In genomic region chr15:90181781-90182180, GRCh38 we compare ENCODE assay signal across 30 cellular contexts. TPM values are rescaled to one million over a fixed set of nuclear protein-coding genes. Genes with fewer than 3 reads are reported as not detected.
DNase-seq lines count a peak whose midpoint lies in the region; ATAC-seq, FAIRE-seq and TF ChIP-seq lines count a peak whose summit lies in the region.
"Had no signal": no experiment of that assay in that cellular context is flagged by ENCODE, and none has a peak within 500 bp of the region (broad histone marks: within the 10 kb centered on the region; RNA-seq: fewer than 3 reads in every experiment).

No MANE protein-coding gene starts in this region.

- H3K27me3 ChIP-seq in Panc1 (ENCODE audit: control insufficient read depth, insufficient read depth, low read length) (no peaks in the 10 kb centered on the region), HepG2 (ENCODE audit: control insufficient read depth in 1 of 2, insufficient read depth in 2 of 2, low read length in 2 of 2) (peaks cover 0 to 3% of the 10 kb centered on the region in 2 experiments; a peak in 1 of 5 replicates)
- H3K27me3 ChIP-seq: breast epithelium had no signal

- TF ChIP-seq POLR2A in HepG2 (IDR thresholded peaks at IDR 0.05; ENCODE audit: insufficient read depth in 1 of 2, low read depth in 2 of 2, low read length in 2 of 2), result no peak

- H3K9ac ChIP-seq in HepG2 (ENCODE audit: insufficient read depth, low read depth, low read length), result no peak overlapping the region
- H3K9ac ChIP-seq: SK-N-SH had no signal

- H3K9me3 ChIP-seq in Panc1 (ENCODE audit: control insufficient read depth, insufficient read depth, low read depth, low read length) (no peaks in the 10 kb centered on the region), HepG2 (ENCODE audit: low read length) (no peaks in the 10 kb centered on the region)
- H3K9me3 ChIP-seq: breast epithelium, heart left ventricle, SK-N-SH had no signal

- no peak overlapping the region for H3K27ac Mint-ChIP-seq in T-helper 1 cell treated with Interleukin-12 subunit alpha and Interleukin-12 subunit beta and Interleukin-4 antibody, amounts not matched to agents 30 μg/mL and 1 μg/mL, for 36 hours
- peak overlapping the region; percentile 69 for H3K27ac Mint-ChIP-seq in stimulated activated memory B cell treated with anti-CD40 and anti-IgM and Interleukin-4, amounts not matched to agents 10 μg/mL and 1 μg/mL and 100 μg/mL, for 72 hours
- H3K27ac Mint-ChIP-seq: activated naive CD4-positive, alpha-beta T cell treated with anti-CD3 and anti-CD28 coated beads, Interleukin-2, amount 10 ng/mL, durations not matched to agents 7 days and 5 days; activated T-helper 1 cell treated with anti-CD3 and anti-CD28 coated beads, Interleukin-12 subunit alpha, Interleukin-12 subunit beta, Interleukin-2, Interleukin-4 antibody, amounts not matched to agents 30 ng/mL and 10 ng/mL and 1 ng/mL, durations not matched to agents 14 hours and 24 hours and 36 hours; T-helper 2 cell treated with Interferon-gamma antibody and Interleukin-4, amounts not matched to agents 5 μg/mL and 100 μg/mL, for 36 hours had no signal

- H2AFZ ChIP-seq in HepG2 (ENCODE audit: low read length), result no peak overlapping the region

- ATAC-seq in Panc1 (no peak), HepG2 (no peak), esophagus mucosa (no peak)
- ATAC-seq in stimulated activated memory B cell treated with anti-CD40 and anti-IgM and Interleukin-4, amounts not matched to agents 10 μg/mL and 1 μg/mL and 100 μg/mL, for 72 hours, result no peak
- ATAC-seq: heart left ventricle had no signal

- POLR2A ChIA-PET in Panc1 (lab: Charles Lee), result interaction anchor here (0.7 to 1.1 kb wide), 2 partner anchors 16 to 19 kb away, joined by 7 to 10 read pairs; partner anchors contain the start of gene SEMA4B
- POLR2A ChIA-PET in HepG2 (lab: Yijun Ruan, JAX), result no interaction called here

- 8% methylated on average over 2 of the region's 2 CpGs for WGBS in HepG2 (ENCODE audit: low lambda C conversion rate)

- CTCF ChIA-PET in Panc1 (lab: Charles Lee) (interaction anchor here (0.5 kb wide), 1 partner anchor 30 kb away, joined by 3 read pairs; no protein-coding TSS in a partner anchor), HepG2 (lab: Yijun Ruan, JAX; ENCODE audit: low intra/inter-chr PET ratio, low total read pairs) (no interaction called here)

- intact Hi-C loops in Panc1 (cut with micrococcal nuclease; ENCODE audit: unreplicated experiment), result no loop called here
- intact Hi-C loops in HepG2 (cut with micrococcal nuclease; ENCODE audit: unreplicated experiment), result no loop called here

- no peak for TF ChIP-seq RAD21 in HepG2 (CRISPR knock-in tag; IDR thresholded peaks at IDR 0.05)

- in situ Hi-C loops in Panc1 (cut with HindIII; ENCODE audit: low pct_unique_long_range_greater_than_20kb, low sequenced_read_pairs), result no loop called here
- in situ Hi-C loops in HepG2 (cut with HindIII; ENCODE audit: extremely low pct_ligation_motif_present, low pct_unique_long_range_greater_than_20kb), result no loop called here

- no peak for FAIRE-seq in HepG2 (lab: Jason Lieb, UNC)
- FAIRE-seq: A204.1, colon, H1, small intestine had no signal

- H3K27ac ChIP-seq in Panc1 (ENCODE audit: low read length) (peak overlapping the region; percentile 99), HepG2 (ENCODE audit: extremely low read length, insufficient read depth, low read length) (no peak overlapping the region)
- H3K27ac ChIP-seq: breast epithelium had no signal

- no peak overlapping the region for H3K4me2 ChIP-seq in HepG2 (ENCODE audit: low read depth, low read length)
- H3K4me2 ChIP-seq: SK-N-SH had no signal

- peaks cover 60% of the 10 kb centered on the region for H3K4me1 ChIP-seq in Panc1 (ENCODE audit: control insufficient read depth, insufficient read depth, low read length)
- H3K4me1 ChIP-seq in HepG2 (ENCODE audit: insufficient read depth, low read length), result peaks cover 50% of the 10 kb centered on the region
- H3K4me1 ChIP-seq: breast epithelium had no signal

- peaks cover 5% of the 10 kb centered on the region for H3K36me3 Mint-ChIP-seq in T-helper 1 cell treated with Interleukin-12 subunit alpha and Interleukin-12 subunit beta and Interleukin-4 antibody, amounts not matched to agents 30 μg/mL and 1 μg/mL, for 36 hours (ENCODE audit: low read depth)
- no peaks in the 10 kb centered on the region for H3K36me3 Mint-ChIP-seq in stimulated activated memory B cell treated with anti-CD40 and anti-IgM and Interleukin-4, amounts not matched to agents 10 μg/mL and 1 μg/mL and 100 μg/mL, for 72 hours

- no peaks in the 10 kb centered on the region for H3K36me3 ChIP-seq in Panc1 (ENCODE audit: control insufficient read depth, insufficient read depth, low read length)
- no peaks in the 10 kb centered on the region for H3K36me3 ChIP-seq in HepG2 (replicated peaks in 1 of 2; ENCODE audit: control insufficient read depth in 1 of 2, insufficient read depth in 2 of 2, low read length in 2 of 2)
- H3K36me3 ChIP-seq: breast epithelium, heart left ventricle had no signal

- BruUV-seq in Panc1 (replicated peaks; lab: Mats Ljungman, UMichigan), result no TSS peak
- BruUV-seq in HepG2 (replicated peaks; lab: Mats Ljungman, UMichigan), result no TSS peak

- H3K4me3 ChIP-seq in Panc1 (ENCODE audit: low read depth in 2 of 2, low read length in 2 of 2), result peak overlapping the region in 1 of 2 experiments; percentile 20; a peak in 2 of 4 replicates
- H3K4me3 ChIP-seq in HepG2 (replicated peaks in 1 of 3; ENCODE audit: insufficient read depth in 1 of 3, low read depth in 2 of 3, low read length in 3 of 3), result no peak overlapping the region
- H3K4me3 ChIP-seq: breast epithelium, heart left ventricle had no signal

- H3K4me1 Mint-ChIP-seq in T-helper 1 cell treated with Interleukin-12 subunit alpha and Interleukin-12 subunit beta and Interleukin-4 antibody, amounts not matched to agents 30 μg/mL and 1 μg/mL, for 36 hours (ENCODE audit: low read depth), result peaks cover 28% of the 10 kb centered on the region
- H3K4me1 Mint-ChIP-seq in stimulated activated memory B cell treated with anti-CD40 and anti-IgM and Interleukin-4, amounts not matched to agents 10 μg/mL and 1 μg/mL and 100 μg/mL, for 72 hours, result peaks cover 50% of the 10 kb centered on the region

- no peak for TF ChIP-seq CTCF in Panc1 (IDR thresholded peaks at IDR 0.05)
- TF ChIP-seq CTCF in HepG2 (CRISPR knock-in tag; IDR thresholded peaks at IDR 0.05), result no peak

- no peaks in the 10 kb centered on the region for H3K9me3 Mint-ChIP-seq in T-helper 1 cell treated with Interleukin-12 subunit alpha and Interleukin-12 subunit beta and Interleukin-4 antibody, amounts not matched to agents 30 μg/mL and 1 μg/mL, for 36 hours
- no peaks in the 10 kb centered on the region for H3K9me3 Mint-ChIP-seq in stimulated activated memory B cell treated with anti-CD40 and anti-IgM and Interleukin-4, amounts not matched to agents 10 μg/mL and 1 μg/mL and 100 μg/mL, for 72 hours
- H3K9me3 Mint-ChIP-seq: activated naive CD4-positive, alpha-beta T cell treated with anti-CD3 and anti-CD28 coated beads, Interleukin-2, amount 10 ng/mL, durations not matched to agents 7 days and 5 days; activated T-helper 1 cell treated with anti-CD3 and anti-CD28 coated beads, Interleukin-12 subunit alpha, Interleukin-12 subunit beta, Interleukin-2, Interleukin-4 antibody, amounts not matched to agents 30 ng/mL and 10 ng/mL and 1 ng/mL, durations not matched to agents 14 hours and 24 hours and 36 hours; T-helper 2 cell treated with Interferon-gamma antibody and Interleukin-4, amounts not matched to agents 5 μg/mL and 100 μg/mL, for 36 hours had no signal

- H3K27me3 Mint-ChIP-seq in T-helper 1 cell treated with Interleukin-12 subunit alpha and Interleukin-12 subunit beta and Interleukin-4 antibody, amounts not matched to agents 30 μg/mL and 1 μg/mL, for 36 hours (ENCODE audit: low read depth), result peaks cover 3% of the 10 kb centered on the region
- no peaks in the 10 kb centered on the region for H3K27me3 Mint-ChIP-seq in stimulated activated memory B cell treated with anti-CD40 and anti-IgM and Interleukin-4, amounts not matched to agents 10 μg/mL and 1 μg/mL and 100 μg/mL, for 72 hours

- H3K79me2 ChIP-seq in HepG2 (ENCODE audit: insufficient read depth, low read length), result no peaks in the 10 kb centered on the region

- no peak for DNase-seq in T-helper 1 cell
- no peak for DNase-seq in Panc1 (ENCODE audit: low read depth, low spot score)
- DNase-seq in HepG2 (ENCODE audit: low spot score), result no peak
- DNase-seq in stimulated activated CD4-positive, alpha-beta T cell treated with anti-CD3 and anti-CD28 coated beads, Interleukin-2, amount 100 ng/mL, for 48 hours, result no peak
- DNase-seq in NCI-H187 treated with DMSO at 0.1 percent for 48 hours (lab: John Stamatoyannopoulos, UW), result no peak
- DNase-seq: activated CD4-positive, alpha-beta T cell treated with anti-CD3 and anti-CD28 coated beads, Interleukin-2, amount 50 U/mL, for 48 hours; activated CD8-positive, alpha-beta memory T cell treated with anti-CD3 and anti-CD28 coated beads, Interleukin-2, amount 50 U/mL, for 4 hours; activated naive CD4-positive, alpha-beta T cell treated with anti-CD3 and anti-CD28 coated beads, Interleukin-2, amount 10 ng/mL, durations not matched to agents 7 days and 5 days; AML-193; DMS153; effector CD4-positive, alpha-beta T cell; heart left ventricle; kidney glomerular epithelial cell; mammary epithelial cell; NCI-H1105; NCI-H2029; NCI-H345; SK-N-SH; small intestine; stimulated activated CD4-positive, alpha-beta T cell treated with anti-CD3 and anti-CD28 coated beads, Interleukin-1b, Interleukin-23, amount 100 ng/mL, for 48 hours; trophoblast cell had no signal

- H4K20me1 ChIP-seq in HepG2 (ENCODE audit: insufficient read depth, low read length), result no peaks in the 10 kb centered on the region

- TF ChIP-seq EP300 in HepG2 (IDR thresholded peaks at IDR 0.05; ENCODE audit: low read depth in 2 of 2, low read length in 2 of 2) (no peak), HepG2 (CRISPR knock-in tag; IDR thresholded peaks at IDR 0.05; ENCODE audit: borderline replicate concordance) (no peak)

- peak overlapping the region; percentile 4 for H3K4me3 Mint-ChIP-seq in T-helper 1 cell treated with Interleukin-12 subunit alpha and Interleukin-12 subunit beta and Interleukin-4 antibody, amounts not matched to agents 30 μg/mL and 1 μg/mL, for 36 hours
- H3K4me3 Mint-ChIP-seq in stimulated activated memory B cell treated with anti-CD40 and anti-IgM and Interleukin-4, amounts not matched to agents 10 μg/mL and 1 μg/mL and 100 μg/mL, for 72 hours, result no peak overlapping the region
- H3K4me3 Mint-ChIP-seq: activated naive CD4-positive, alpha-beta T cell treated with anti-CD3 and anti-CD28 coated beads, Interleukin-2, amount 10 ng/mL, durations not matched to agents 7 days and 5 days; activated T-helper 1 cell treated with anti-CD3 and anti-CD28 coated beads, Interleukin-12 subunit alpha, Interleukin-12 subunit beta, Interleukin-2, Interleukin-4 antibody, amounts not matched to agents 30 ng/mL and 10 ng/mL and 1 ng/mL, durations not matched to agents 14 hours and 24 hours and 36 hours; T-helper 2 cell treated with Interferon-gamma antibody and Interleukin-4, amounts not matched to agents 5 μg/mL and 100 μg/mL, for 36 hours had no signal

RNA-seq across cellular contexts. Expression of gene SEMA4B, which starts 19.3 kb away (rescaled TPM):
- 600 TPM for total RNA-seq in Panc1 (2021; ENCODE audit: unreplicated experiment)
- polyA plus RNA-seq in Panc1 (2012; ENCODE audit: insufficient read length), result 1,018 TPM
- total RNA-seq in HepG2 (2016; rRNA removed; fragmentation: Illumina TruSeq; extraction: Trizol), result 1.3 and 2.1 TPM in 2 replicates
- 2.8 and 3.6 TPM in 2 replicates for total RNA-seq in HepG2 (2016; cell fraction: cytosol; rRNA removed; fragmentation: Illumina TruSeq; extraction: Trizol; ENCODE audit: low read depth)
- total RNA-seq in HepG2 (2016; cell fraction: insoluble cytoplasmic fraction; rRNA removed; fragmentation: Illumina TruSeq; extraction: Trizol), result 1.8 and 2.7 TPM in 2 replicates
- 1.5 and 1.8 TPM in 2 replicates for total RNA-seq in HepG2 (2016; cell fraction: membrane; rRNA removed; fragmentation: Illumina TruSeq; extraction: Trizol)
- 4.4 and 5.3 TPM in 2 replicates for total RNA-seq in HepG2 (2016; cell fraction: nucleus; rRNA removed; fragmentation: Illumina TruSeq; extraction: Trizol)
- polyA plus RNA-seq in HepG2 (2011; rRNA removed), result 17.0 and 31.8 TPM in 2 replicates
- polyA plus RNA-seq in HepG2 (2011; cell fraction: cytosol; rRNA removed), result 11.3 and 13.8 TPM in 2 replicates
- 63.8 and 71.1 TPM in 2 replicates for polyA plus RNA-seq in HepG2 (2011; cell fraction: nucleus; rRNA removed)
- 11.2 and 22.4 TPM in 2 replicates for polyA plus RNA-seq in HepG2 (2012)
- 0.40 and 0.47 TPM in 2 replicates for polyA plus RNA-seq in HepG2 (2016; cell fraction: cytosol; fragmentation: Illumina TruSeq; extraction: Trizol; ENCODE audit: low read depth)
- polyA plus RNA-seq in HepG2 (2016; cell fraction: insoluble cytoplasmic fraction; fragmentation: Illumina TruSeq; extraction: Trizol; ENCODE audit: low read depth), result 2.0 and 2.2 TPM in 2 replicates
- polyA plus RNA-seq in HepG2 (2016; cell fraction: membrane; fragmentation: Illumina TruSeq; extraction: Trizol; ENCODE audit: low read depth), result 0.70 and 1.2 TPM in 2 replicates
- 14.4 and 14.8 TPM in 2 replicates for polyA plus RNA-seq in HepG2 (2016; cell fraction: nucleus; fragmentation: Illumina TruSeq; extraction: Trizol; ENCODE audit: insufficient read depth, low read depth)
- polyA minus RNA-seq in HepG2 (2011; rRNA and poly(A)+ RNA removed; ENCODE audit: low replicate concordance), result 42.2 and 71.8 TPM in 2 replicates
- polyA minus RNA-seq in HepG2 (2011; cell fraction: cytosol; rRNA and poly(A)+ RNA removed), result 25.4 and 35.9 TPM in 2 replicates
- polyA minus RNA-seq in HepG2 (2011; cell fraction: nucleus; rRNA and poly(A)+ RNA removed), result 35.4 and 39.4 TPM in 2 replicates
- total RNA-seq in esophagus mucosa, result 216 TPM

RNA-seq across cellular contexts. Expression of gene CIB1, which starts 52.0 kb away (rescaled TPM):
- 193 TPM for total RNA-seq in Panc1 (2021; ENCODE audit: unreplicated experiment)
- polyA plus RNA-seq in Panc1 (2012; ENCODE audit: insufficient read length), result 352 TPM
- 38.7 and 52.4 TPM in 2 replicates for total RNA-seq in HepG2 (2016; rRNA removed; fragmentation: Illumina TruSeq; extraction: Trizol)
- 18.8 and 20.6 TPM in 2 replicates for total RNA-seq in HepG2 (2016; cell fraction: cytosol; rRNA removed; fragmentation: Illumina TruSeq; extraction: Trizol; ENCODE audit: low read depth)
- total RNA-seq in HepG2 (2016; cell fraction: insoluble cytoplasmic fraction; rRNA removed; fragmentation: Illumina TruSeq; extraction: Trizol), result 43.1 and 52.3 TPM in 2 replicates
- 30.4 and 35.8 TPM in 2 replicates for total RNA-seq in HepG2 (2016; cell fraction: membrane; rRNA removed; fragmentation: Illumina TruSeq; extraction: Trizol)
- 22.1 and 24.2 TPM in 2 replicates for total RNA-seq in HepG2 (2016; cell fraction: nucleus; rRNA removed; fragmentation: Illumina TruSeq; extraction: Trizol)
- polyA plus RNA-seq in HepG2 (2011; rRNA removed), result 72.7 and 73.6 TPM in 2 replicates
- polyA plus RNA-seq in HepG2 (2011; cell fraction: cytosol; rRNA removed), result 50.7 and 83.9 TPM in 2 replicates
- polyA plus RNA-seq in HepG2 (2011; cell fraction: nucleus; rRNA removed), result 47.6 and 49.0 TPM in 2 replicates
- polyA plus RNA-seq in HepG2 (2012), result 22.9 and 33.8 TPM in 2 replicates
- polyA plus RNA-seq in HepG2 (2016; cell fraction: cytosol; fragmentation: Illumina TruSeq; extraction: Trizol; ENCODE audit: low read depth), result 38.0 and 44.9 TPM in 2 replicates
- 88.2 and 89.6 TPM in 2 replicates for polyA plus RNA-seq in HepG2 (2016; cell fraction: insoluble cytoplasmic fraction; fragmentation: Illumina TruSeq; extraction: Trizol; ENCODE audit: low read depth)
- polyA plus RNA-seq in HepG2 (2016; cell fraction: membrane; fragmentation: Illumina TruSeq; extraction: Trizol; ENCODE audit: low read depth), result 44.3 and 53.1 TPM in 2 replicates
- polyA plus RNA-seq in HepG2 (2016; cell fraction: nucleus; fragmentation: Illumina TruSeq; extraction: Trizol; ENCODE audit: insufficient read depth, low read depth), result 71.0 and 73.3 TPM in 2 replicates
- 45.8 and 91.0 TPM in 2 replicates for polyA minus RNA-seq in HepG2 (2011; rRNA and poly(A)+ RNA removed; ENCODE audit: low replicate concordance)
- polyA minus RNA-seq in HepG2 (2011; cell fraction: cytosol; rRNA and poly(A)+ RNA removed), result 10.3 and 12.9 TPM in 2 replicates
- 5.7 TPM in 2 replicates for polyA minus RNA-seq in HepG2 (2011; cell fraction: nucleus; rRNA and poly(A)+ RNA removed)
- total RNA-seq in esophagus mucosa, result 118 TPM

RNA-seq across cellular contexts. Expression of gene GDPGP1, which starts 52.2 kb away (rescaled TPM):
- total RNA-seq in Panc1 (2021; ENCODE audit: unreplicated experiment) (22.8 TPM), HepG2 (2016; rRNA removed; fragmentation: Illumina TruSeq; extraction: Trizol) (4.3 and 5.0 TPM in 2 replicates), esophagus mucosa (6.5 TPM)
- polyA plus RNA-seq in Panc1 (2012; ENCODE audit: insufficient read length), result 11.7 TPM
- total RNA-seq in HepG2 (2016; cell fraction: cytosol; rRNA removed; fragmentation: Illumina TruSeq; extraction: Trizol; ENCODE audit: low read depth), result 1.2 TPM in 2 replicates
- total RNA-seq in HepG2 (2016; cell fraction: insoluble cytoplasmic fraction; rRNA removed; fragmentation: Illumina TruSeq; extraction: Trizol), result 5.0 and 6.6 TPM in 2 replicates
- total RNA-seq in HepG2 (2016; cell fraction: membrane; rRNA removed; fragmentation: Illumina TruSeq; extraction: Trizol), result 2.4 and 2.8 TPM in 2 replicates
- total RNA-seq in HepG2 (2016; cell fraction: nucleus; rRNA removed; fragmentation: Illumina TruSeq; extraction: Trizol), result 4.7 and 4.8 TPM in 2 replicates
- polyA plus RNA-seq in HepG2 (2011; rRNA removed), result 1.5 and 2.2 TPM in 2 replicates
- 0.83 and 1.3 TPM in 2 replicates for polyA plus RNA-seq in HepG2 (2011; cell fraction: cytosol; rRNA removed)
- polyA plus RNA-seq in HepG2 (2011; cell fraction: nucleus; rRNA removed), result 6.5 and 7.4 TPM in 2 replicates
- 0.84 and 1.2 TPM in 2 replicates for polyA plus RNA-seq in HepG2 (2012)
- polyA plus RNA-seq in HepG2 (2016; cell fraction: cytosol; fragmentation: Illumina TruSeq; extraction: Trizol; ENCODE audit: low read depth), result 0.17 and 0.42 TPM in 2 replicates
- polyA plus RNA-seq in HepG2 (2016; cell fraction: insoluble cytoplasmic fraction; fragmentation: Illumina TruSeq; extraction: Trizol; ENCODE audit: low read depth), result 2.4 and 3.1 TPM in 2 replicates
- polyA plus RNA-seq in HepG2 (2016; cell fraction: membrane; fragmentation: Illumina TruSeq; extraction: Trizol; ENCODE audit: low read depth), result 0.72 and 0.86 TPM in 2 replicates
- 2.7 and 3.3 TPM in 2 replicates for polyA plus RNA-seq in HepG2 (2016; cell fraction: nucleus; fragmentation: Illumina TruSeq; extraction: Trizol; ENCODE audit: insufficient read depth, low read depth)
- polyA minus RNA-seq in HepG2 (2011; rRNA and poly(A)+ RNA removed; ENCODE audit: low replicate concordance), result 18.9 and 23.4 TPM in 2 replicates
- polyA minus RNA-seq in HepG2 (2011; cell fraction: cytosol; rRNA and poly(A)+ RNA removed), result 1.2 and 3.0 TPM in 2 replicates
- polyA minus RNA-seq in HepG2 (2011; cell fraction: nucleus; rRNA and poly(A)+ RNA removed), result 12.5 and 15.4 TPM in 2 replicates

Comparison
In these comparisons a context has a peak if more than half of its experiments do, and no peak if none do; other contexts are left out.
1. RNA of gene SEMA4B, which starts 19.3 kb away (total RNA-seq): 600 TPM in Panc1 (single experiment) and 216 TPM in esophagus mucosa (single experiment); 1.3 to 5.3 TPM in HepG2; every median in the first group is over 10 times any median in the second.